In the genomic region with DNA sequence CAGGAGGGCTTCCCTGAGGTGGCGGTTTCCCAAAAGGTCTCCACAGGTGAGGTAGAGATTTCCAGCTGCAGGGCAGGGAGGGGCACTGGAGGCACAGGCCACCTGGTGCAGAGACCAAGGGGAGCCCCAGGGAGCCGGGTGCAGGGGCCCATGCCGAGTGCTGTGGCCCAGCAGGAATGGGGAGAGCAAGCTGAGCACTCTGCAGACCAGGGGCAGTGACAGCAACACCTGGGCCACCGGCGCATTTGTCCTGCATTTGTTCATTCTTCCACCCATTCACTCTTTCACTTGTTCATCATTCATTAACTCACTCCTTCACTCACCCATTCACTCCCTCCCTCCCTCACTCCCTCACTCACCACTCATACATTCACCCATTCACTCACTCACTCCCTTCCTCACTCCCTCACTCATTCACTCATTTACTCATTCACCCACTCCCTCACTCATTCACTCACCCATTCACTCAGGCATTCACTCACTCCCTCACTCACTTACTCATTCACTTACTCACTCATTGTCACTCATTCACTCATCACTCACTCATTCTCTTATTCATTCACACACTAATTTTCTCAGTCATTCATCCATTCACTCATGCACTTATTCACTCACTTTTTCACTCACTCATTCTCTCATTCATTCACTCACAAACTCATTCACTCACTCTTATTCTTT, we compare ENCODE assay signal across 20 cellular contexts. TPM values are rescaled to one million over a fixed set of nuclear protein-coding genes. Genes with fewer than 3 reads are reported as not detected.
A peak's percentile ranks its signal among the peaks of the same experiment; 100 is the strongest.
DNase-seq lines count a peak whose midpoint lies in the region; ATAC-seq and TF ChIP-seq lines count a peak whose summit lies in the region.
"Had no signal": no experiment of that assay in that cellular context is flagged by ENCODE, and none has a peak within 500 bp of the region (broad histone marks: within the 10 kb centered on the region; RNA-seq: fewer than 3 reads in every experiment).

No MANE protein-coding gene starts in this region.

- H2BK15ac ChIP-seq in mesenchymal stem cell (ENCODE audit: low read depth, poor library complexity, severe bottlenecking), result no peak overlapping the region

- H3K27ac ChIP-seq in GM23338 (ENCODE audit: low read depth), result no peak overlapping the region
- H3K27ac ChIP-seq in mesenchymal stem cell (ENCODE audit: low read length, poor library complexity, severe bottlenecking), result no peak overlapping the region
- H3K27ac ChIP-seq: PC-9, RWPE1 had no signal

- H3K79me1 ChIP-seq in mesenchymal stem cell (replicated peaks; ENCODE audit: low read length, poor library complexity, severe bottlenecking), result no peaks in the 10 kb centered on the region

- no peak overlapping the region for H3K18ac ChIP-seq in mesenchymal stem cell (ENCODE audit: low read depth in 1 of 2, low read length in 2 of 2)

- H3K4me1 Mint-ChIP-seq in GM23338, result peaks cover 6% of the 10 kb centered on the region; the same call in 2 of the 3 replicates
- H3K4me1 Mint-ChIP-seq in endothelial cell (ENCODE audit: unreplicated experiment), result peaks cover 7% of the 10 kb centered on the region

- no peak overlapping the region for H2BK120ac ChIP-seq in mesenchymal stem cell (ENCODE audit: low read depth, low read length)

- H4K8ac ChIP-seq in mesenchymal stem cell (ENCODE audit: low read length), result no peak overlapping the region

- no peak overlapping the region for H3K9ac ChIP-seq in mesenchymal stem cell (ENCODE audit: low read length)

- no peak overlapping the region for H3K23ac ChIP-seq in mesenchymal stem cell (ENCODE audit: low read length in 2 of 2)

- H2AFZ ChIP-seq in GM23338, result no peak overlapping the region
- H2AFZ ChIP-seq in mesenchymal stem cell (ENCODE audit: low read depth, low read length), result no peak overlapping the region
- H2AFZ ChIP-seq: PC-9 had no signal

- DNase-seq in Right ventricle myocardium inferior (ENCODE audit: missing footprints), result peak; percentile 58
- DNase-seq in left ventricle myocardium superior, result no peak
- DNase-seq in GM23338 (ENCODE audit: low spot score), result no peak
- DNase-seq in RKO (ENCODE audit: low spot score), result peak; percentile 67
- no peak for DNase-seq in endothelial cell (ENCODE audit: low spot score)
- DNase-seq in HAP-1 (ENCODE audit: low spot score in 2 of 2), result no peak
- no peak for DNase-seq in mesenchymal stem cell
- DNase-seq in SW 1271 (lab: John Stamatoyannopoulos, UW), result no peak
- DNase-seq: CD4-positive, alpha-beta T cell; KG1; MG63; NCI-H1105 treated with DMSO at 0.1 percent for 48 hours; NCI-H2029; NCI-H446; NCI-H524 treated with DMSO at 0.1 percent for 48 hours; NCI-H82; NK-92 treated with Interleukin-12 subunit alpha and Interleukin-12 subunit beta, amount 100 ng/mL, for 24 hours; PC-9; SHP77 treated with DMSO at 0.1 percent for 48 hours had no signal

- H4K20me1 ChIP-seq in GM23338 (replicated peaks; ENCODE audit: insufficient read depth), result no peaks in the 10 kb centered on the region; the same call in 1 of the 2 replicates

- no peak overlapping the region for H2BK12ac ChIP-seq in mesenchymal stem cell (ENCODE audit: low read length in 2 of 2)

- ATAC-seq in Right ventricle myocardium inferior, result no peak
- no peak for ATAC-seq in left ventricle myocardium superior
- ATAC-seq in GM23338, result no peak

- H3K4me3 ChIP-seq in GM23338 (no peak overlapping the region), HAP-1 (no peak overlapping the region), mesenchymal stem cell (ENCODE audit: insufficient read depth in 1 of 2, low read depth in 1 of 2, low read length in 2 of 2) (no peak overlapping the region)
- H3K4me3 ChIP-seq: MG63, PC-9 had no signal

- intact Hi-C loops in Right ventricle myocardium inferior (cut with DNase I), result no loop called here
- intact Hi-C loops in left ventricle myocardium superior (cut with micrococcal nuclease), result no loop called here

- in situ Hi-C loops in HAP-1 (cut with MboI; ENCODE audit: low sequenced_read_pairs), result no loop called here

- H3K4me1 ChIP-seq in GM23338 (ENCODE audit: insufficient read depth) (no peaks in the 10 kb centered on the region), HAP-1 (no peaks in the 10 kb centered on the region), mesenchymal stem cell (ENCODE audit: control insufficient read depth, insufficient read depth, low read depth, low read length) (peaks cover 4% of the 10 kb centered on the region)

- no peaks in the 10 kb centered on the region for H3K79me2 ChIP-seq in GM23338 (replicated peaks; ENCODE audit: insufficient read depth)

- H3K4me2 ChIP-seq in GM23338 (no peak overlapping the region), mesenchymal stem cell (ENCODE audit: low read length, poor library complexity, severe bottlenecking) (no peak overlapping the region)
- H3K4me2 ChIP-seq: PC-9 had no signal

- H3K4me3 Mint-ChIP-seq in GM23338 (peak overlapping the region; percentile 4; the same call in 1 of the 3 replicates), endothelial cell (ENCODE audit: unreplicated experiment) (peak overlapping the region; percentile 1)
- H3K4me3 Mint-ChIP-seq: CD4-positive, alpha-beta T cell had no signal

- H3K27ac Mint-ChIP-seq in GM23338 (no peak overlapping the region), endothelial cell (ENCODE audit: unreplicated experiment) (peak overlapping the region; percentile 3)
- H3K27ac Mint-ChIP-seq: CD4-positive, alpha-beta T cell had no signal

- no peaks in the 10 kb centered on the region for H3K9me3 ChIP-seq in HAP-1
- H3K9me3 ChIP-seq in mesenchymal stem cell (ENCODE audit: control insufficient read depth, low read length), result no peaks in the 10 kb centered on the region
- H3K9me3 ChIP-seq: MG63 had no signal

- no peak overlapping the region for H4K91ac ChIP-seq in mesenchymal stem cell (ENCODE audit: low read length)

- TF ChIP-seq CTCF in GM23338 (conservative IDR thresholded peaks at IDR 0.05; ENCODE audit: low read depth in 2 of 2) (no peak), endothelial cell (IDR thresholded peaks at IDR 0.05; ENCODE audit: unreplicated experiment) (no peak)

- no peak overlapping the region for H2AK5ac ChIP-seq in mesenchymal stem cell (ENCODE audit: low read length, severe bottlenecking)

- H2BK5ac ChIP-seq in mesenchymal stem cell (ENCODE audit: low read depth, low read length, poor library complexity, severe bottlenecking), result no peak overlapping the region

- no peak overlapping the region for H3K4ac ChIP-seq in mesenchymal stem cell (ENCODE audit: low read depth in 1 of 2, low read length in 2 of 2)

- no peaks in the 10 kb centered on the region; the same call in 1 of the 2 replicates for H3K36me3 ChIP-seq in GM23338 (ENCODE audit: insufficient read depth)
- H3K36me3 ChIP-seq in HAP-1 (replicated peaks), result no peaks in the 10 kb centered on the region
- H3K36me3 ChIP-seq in mesenchymal stem cell (ENCODE audit: control insufficient read depth in 1 of 2, insufficient read depth in 2 of 2, low read depth in 1 of 2, low read length in 2 of 2), result peaks cover 10 to 19% of the 10 kb centered on the region in 2 experiments
- H3K36me3 ChIP-seq: MG63 had no signal

- 82% methylated on average over 5 of the region's 5 CpGs for WGBS in mesenchymal stem cell

- no peaks in the 10 kb centered on the region for H3K27me3 ChIP-seq in GM23338 (ENCODE audit: insufficient read depth)
- peaks cover 12% of the 10 kb centered on the region for H3K27me3 ChIP-seq in HAP-1 (ENCODE audit: low read depth)
- peaks cover 0 to 5% of the 10 kb centered on the region in 2 experiments for H3K27me3 ChIP-seq in mesenchymal stem cell (ENCODE audit: control insufficient read depth in 1 of 2, insufficient read depth in 1 of 2, low read length in 2 of 2)
- H3K27me3 ChIP-seq: MG63 had no signal

- H3K9me3 Mint-ChIP-seq in GM23338 (no peaks in the 10 kb centered on the region; the same call in 2 of the 3 replicates), endothelial cell (ENCODE audit: unreplicated experiment) (no peaks in the 10 kb centered on the region)
- H3K9me3 Mint-ChIP-seq: CD4-positive, alpha-beta T cell had no signal

- no peak overlapping the region for H3K14ac ChIP-seq in mesenchymal stem cell (ENCODE audit: low read length in 2 of 2)

- H3K27me3 Mint-ChIP-seq in GM23338 (ENCODE audit: insufficient read depth, low read depth, poor library complexity) (peaks cover 16% of the 10 kb centered on the region), endothelial cell (ENCODE audit: unreplicated experiment) (peaks cover 8% of the 10 kb centered on the region)

- H3K9me2 ChIP-seq in GM23338 (ENCODE audit: insufficient read depth), result no peaks in the 10 kb centered on the region

- H3F3A ChIP-seq in GM23338 (replicated peaks; ENCODE audit: low read depth), result no peaks in the 10 kb centered on the region

- H3K36me3 Mint-ChIP-seq in GM23338 (ENCODE audit: low read depth), result peaks cover 8% of the 10 kb centered on the region; the same call in 2 of the 3 replicates
- peaks cover 3% of the 10 kb centered on the region for H3K36me3 Mint-ChIP-seq in endothelial cell (ENCODE audit: low read depth, unreplicated experiment)

RNA-seq across cellular contexts. Expression of gene CPZ, which starts 16.3 kb away (rescaled TPM):
- 0.41 TPM for total RNA-seq in Right ventricle myocardium inferior
- total RNA-seq in left ventricle myocardium superior, result 1.2 TPM
- total RNA-seq in GM23338 (2014; rRNA removed; shearing (Covaris generic)), result 37.3 and 43.1 TPM in 2 replicates
- 24.6 and 29.9 TPM in 2 replicates for polyA plus RNA-seq in GM23338 (2016; fragmentation: Nextera tagmentation; extraction: Ambion mirVana)
- total RNA-seq in endothelial cell (ENCODE audit: unreplicated experiment), result 0.90 TPM
- 10.1 TPM for polyA plus RNA-seq in mesenchymal stem cell (2013, experiment 1 of 2)
- polyA plus RNA-seq in mesenchymal stem cell (2013, experiment 2 of 2), result 10.8 TPM
- total RNA-seq: CD4-positive, alpha-beta T cell had no signal

RNA-seq across cellular contexts. Expression of gene GPR78, which starts 28.7 kb away (rescaled TPM):
- total RNA-seq in Right ventricle myocardium inferior (not detected), left ventricle myocardium superior (not detected), endothelial cell (ENCODE audit: unreplicated experiment) (not detected)
- total RNA-seq in GM23338 (2014; rRNA removed; shearing (Covaris generic)), result 2.6 and 2.7 TPM in 2 replicates
- polyA plus RNA-seq in GM23338 (2016; fragmentation: Nextera tagmentation; extraction: Ambion mirVana), result 0.82 and 0.83 TPM in 2 replicates
- polyA plus RNA-seq in mesenchymal stem cell (2013, experiment 1 of 2), result 0.04 TPM
- polyA plus RNA-seq in mesenchymal stem cell (2013, experiment 2 of 2), result 0.12 TPM
- total RNA-seq: CD4-positive, alpha-beta T cell had no signal

Comparison
In these comparisons a context has a peak if more than half of its experiments do, and no peak if none do; other contexts are left out.
1. DNase-seq: peak in Right ventricle myocardium inferior (single experiment) and RKO (single experiment); none in left ventricle myocardium superior (single experiment), GM23338 (single experiment), endothelial cell (single experiment), HAP-1 (0 of 2), mesenchymal stem cell (single experiment) and SW 1271 (0 of 2).
2. RNA of gene CPZ, which starts 16.3 kb away (total RNA-seq): 37.3 to 43.1 TPM in GM23338; 1.2 TPM in left ventricle myocardium superior (single experiment), 0.90 TPM in endothelial cell (single experiment) and 0.41 TPM in Right ventricle myocardium inferior (single experiment); every median in the first group is over 10 times any median in the second.